In genomic region chr11:93796424-93796823, GRCh38 we compare ENCODE assay signal across 1 cellular context.
A peak's percentile ranks its signal among the peaks of the same experiment; 100 is the strongest.
TF ChIP-seq lines count a peak whose summit lies in the region.

No MANE protein-coding gene starts in this region.

TF ChIP-seq in K562, 482 proteins besides CTCF, POLR2A, EP300 and RAD21:
- TF ChIP-seq TAL1 (IDR thresholded peaks at IDR 0.05) (peak; percentile 40), GTF2B (IDR thresholded peaks at IDR 0.05; ENCODE audit: extremely low read depth, insufficient read length) (no peak), DDX20 (tag; IDR thresholded peaks at IDR 0.05; ENCODE audit: low read depth) (no peak), U2AF2 (optimal IDR thresholded peaks at IDR 0.05; ENCODE audit: low read depth, low read length) (no peak), CTBP1 (IDR thresholded peaks at IDR 0.05; ENCODE audit: borderline replicate concordance) (0 out of 2 replicates have a peak, but pooled peaks have one; percentile 18), BRF2 (IDR thresholded peaks at IDR 0.05; ENCODE audit: borderline replicate concordance, insufficient read depth, insufficient read length) (no peak), C11orf30 (IDR thresholded peaks at IDR 0.05; ENCODE audit: low read depth) (peak; percentile 39; the same call in 1 of the 2 replicates), RFX1 (IDR thresholded peaks at IDR 0.05) (peak; percentile 59), TCF3 (CRISPR knock-in tag; IDR thresholded peaks at IDR 0.05) (peak; percentile 49), CREB3L1 (IDR thresholded peaks at IDR 0.05; ENCODE audit: borderline replicate concordance, low read depth) (no peak), RFX5 (IDR thresholded peaks at IDR 0.05; ENCODE audit: low read depth, low read length) (no peak), SMARCA4 (IDR thresholded peaks at IDR 0.05) (0 out of 2 replicates have a peak, but pooled peaks have one; percentile 11)
